In the genomic region with DNA sequence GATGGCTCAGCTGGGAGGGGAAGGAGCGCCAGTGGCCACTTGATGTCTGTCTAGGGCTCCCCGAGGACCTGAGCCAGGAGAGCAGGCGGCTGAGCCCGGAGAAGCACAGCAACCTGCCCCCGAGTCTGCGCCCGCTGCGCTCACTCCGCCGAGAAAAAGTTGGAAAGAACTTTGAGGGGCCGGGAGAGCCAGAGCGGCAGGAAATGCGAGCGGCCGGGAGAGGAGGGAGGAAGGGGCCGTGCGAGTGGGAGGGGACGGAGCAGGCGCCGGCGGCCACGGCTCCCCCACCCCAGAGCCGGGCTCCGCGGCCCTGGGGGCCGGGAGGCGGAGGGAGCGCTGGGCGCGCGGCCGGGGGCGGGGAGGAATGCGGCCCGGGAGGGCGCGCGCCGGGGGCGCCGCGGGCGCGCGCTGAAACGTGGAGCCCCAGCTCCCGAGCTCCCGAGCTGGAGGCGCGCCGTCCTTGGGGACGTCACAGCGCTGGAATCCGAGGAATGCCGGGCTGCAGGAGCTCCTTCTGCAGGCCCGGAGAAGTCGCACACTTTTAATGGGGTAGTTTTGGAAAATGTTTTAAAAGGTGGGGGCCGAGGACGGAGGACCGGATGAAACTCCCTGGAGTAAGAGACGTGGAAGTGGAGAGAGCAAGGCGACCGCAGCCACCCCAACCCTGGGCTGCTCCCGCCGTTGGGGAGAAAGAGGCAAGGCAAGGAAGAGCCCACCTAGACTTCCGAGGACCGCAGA, we compare ENCODE assay signal across 8 cellular contexts. TPM values are rescaled to one million over a fixed set of nuclear protein-coding genes. Genes with fewer than 3 reads are reported as not detected.
DNase-seq lines count a peak whose midpoint lies in the region; ATAC-seq and TF ChIP-seq lines count a peak whose summit lies in the region.

Gene PTPN14 (minus strand): TSS at position 167 of the 738 bp plus-strand sequence. CDS start 86,799 bp downstream, outside the sequence.

- no peaks in the 10 kb centered on the region for H3K9me3 Mint-ChIP-seq in activated T-helper 1 cell treated with anti-CD3 and anti-CD28 coated beads, Interleukin-12 subunit alpha, Interleukin-12 subunit beta, Interleukin-2, Interleukin-4 antibody, amounts not matched to agents 30 ng/mL and 10 ng/mL and 1 ng/mL, durations not matched to agents 14 hours and 24 hours and 36 hours
- H3K9me3 Mint-ChIP-seq in naive thymus-derived CD8-positive, alpha-beta T cell: no peaks in the 10 kb centered on the region

- POLR2A ChIA-PET in naive thymus-derived CD8-positive, alpha-beta T cell (lab: Charles Lee): no interaction called here

- H3K4me1 Mint-ChIP-seq in activated T-helper 1 cell treated with anti-CD3 and anti-CD28 coated beads, Interleukin-12 subunit alpha, Interleukin-12 subunit beta, Interleukin-2, Interleukin-4 antibody, amounts not matched to agents 30 ng/mL and 10 ng/mL and 1 ng/mL, durations not matched to agents 14 hours and 24 hours and 36 hours (ENCODE audit: low read depth): peaks cover 9% of the 10 kb centered on the region
- peaks cover 0 to 9% (median 6%) of the 10 kb centered on the region in 4 donors for H3K4me1 Mint-ChIP-seq in naive thymus-derived CD8-positive, alpha-beta T cell

- peak within 1 kb of the TSS; percentile 71 for H3K27ac Mint-ChIP-seq in activated T-helper 1 cell treated with anti-CD3 and anti-CD28 coated beads, Interleukin-12 subunit alpha, Interleukin-12 subunit beta, Interleukin-2, Interleukin-4 antibody, amounts not matched to agents 30 ng/mL and 10 ng/mL and 1 ng/mL, durations not matched to agents 14 hours and 24 hours and 36 hours
- H3K27ac Mint-ChIP-seq in naive thymus-derived CD8-positive, alpha-beta T cell: peak within 1 kb of the TSS in 1 of 10 donors; percentile 62

- DNase-seq in AG09319 (ENCODE audit: extremely low read depth, low read depth) (peak; percentile 88), LoVo (ENCODE audit: low spot score) (peak; percentile 91), foreskin melanocyte (peak; percentile 91)
- DNase-seq in activated T-helper 1 cell treated with anti-CD3 and anti-CD28 coated beads, Interleukin-12 subunit alpha, Interleukin-12 subunit beta, Interleukin-2, Interleukin-4 antibody, amounts not matched to agents 30 ng/mL and 10 ng/mL and 1 ng/mL, durations not matched to agents 14 hours and 24 hours and 36 hours (ENCODE audit: low spot score): no peak
- no peak for DNase-seq in naive thymus-derived CD8-positive, alpha-beta T cell

- no peaks in the 10 kb centered on the region for H3K36me3 Mint-ChIP-seq in activated T-helper 1 cell treated with anti-CD3 and anti-CD28 coated beads, Interleukin-12 subunit alpha, Interleukin-12 subunit beta, Interleukin-2, Interleukin-4 antibody, amounts not matched to agents 30 ng/mL and 10 ng/mL and 1 ng/mL, durations not matched to agents 14 hours and 24 hours and 36 hours (ENCODE audit: low read depth)
- no peaks in the 10 kb centered on the region for H3K36me3 Mint-ChIP-seq in naive thymus-derived CD8-positive, alpha-beta T cell

- TF ChIP-seq CTCF in AG09319 (IDR thresholded peaks at IDR 0.05; ENCODE audit: low read depth, low read length): peak; percentile 42

- ATAC-seq in GM18502 (IDR thresholded peaks at IDR 0.05; ENCODE audit: poor library complexity, unreplicated experiment) (peak; percentile 44), HG03108 (IDR thresholded peaks at IDR 0.05; ENCODE audit: unreplicated experiment) (no peak), HG02870 (IDR thresholded peaks at IDR 0.05; ENCODE audit: unreplicated experiment) (no peak)
- no peak for ATAC-seq in naive thymus-derived CD8-positive, alpha-beta T cell

- H3K4me3 Mint-ChIP-seq in activated T-helper 1 cell treated with anti-CD3 and anti-CD28 coated beads, Interleukin-12 subunit alpha, Interleukin-12 subunit beta, Interleukin-2, Interleukin-4 antibody, amounts not matched to agents 30 ng/mL and 10 ng/mL and 1 ng/mL, durations not matched to agents 14 hours and 24 hours and 36 hours: peak within 1 kb of the TSS; percentile 89
- peak within 1 kb of the TSS; percentile 29 to 80 (median 50) for H3K4me3 Mint-ChIP-seq in naive thymus-derived CD8-positive, alpha-beta T cell

- intact Hi-C loops in activated T-helper 1 cell treated with anti-CD3 and anti-CD28 coated beads, Interleukin-12 subunit alpha, Interleukin-12 subunit beta, Interleukin-2, Interleukin-4 antibody, amounts not matched to agents 30 ng/mL and 10 ng/mL and 1 ng/mL, durations not matched to agents 14 hours and 24 hours and 36 hours (cut with micrococcal nuclease): loop anchor here (2.0 to 5.0 kb wide), 2 partner anchors 33 to 104 kb away; no protein-coding TSS in a partner anchor

- peaks cover 51% of the 10 kb centered on the region for H3K27me3 Mint-ChIP-seq in activated T-helper 1 cell treated with anti-CD3 and anti-CD28 coated beads, Interleukin-12 subunit alpha, Interleukin-12 subunit beta, Interleukin-2, Interleukin-4 antibody, amounts not matched to agents 30 ng/mL and 10 ng/mL and 1 ng/mL, durations not matched to agents 14 hours and 24 hours and 36 hours (ENCODE audit: insufficient read depth)
- peaks cover 24 to 67% (median 42%) of the 10 kb centered on the region in 5 donors for H3K27me3 Mint-ChIP-seq in naive thymus-derived CD8-positive, alpha-beta T cell

RNA-seq across cellular contexts. Expression of gene PTPN14, which starts in this region (rescaled TPM):
- 20.6 and 23.1 TPM in 2 replicates for total RNA-seq in activated T-helper 1 cell treated with anti-CD3 and anti-CD28 coated beads, Interleukin-12 subunit alpha, Interleukin-12 subunit beta, Interleukin-2, Interleukin-4 antibody, amounts not matched to agents 30 ng/mL and 10 ng/mL and 1 ng/mL, durations not matched to agents 14 hours and 24 hours and 36 hours
- total RNA-seq in naive thymus-derived CD8-positive, alpha-beta T cell: under 1 TPM in 1 of 2 experiments, not detected in 1; 0.05 TPM
- polyA plus RNA-seq in naive thymus-derived CD8-positive, alpha-beta T cell: under 1 TPM; 0.01 to 0.04 (median 0.02) TPM

Comparison
In these comparisons a context has a peak if more than half of its experiments do, and no peak if none do; other contexts are left out.
1. RNA of gene PTPN14 (total RNA-seq): 20.6 to 23.1 TPM in activated T-helper 1 cell treated with anti-CD3 and anti-CD28 coated beads, Interleukin-12 subunit alpha, Interleukin-12 subunit beta, Interleukin-2, Interleukin-4 antibody, amounts not matched to agents 30 ng/mL and 10 ng/mL and 1 ng/mL, durations not matched to agents 14 hours and 24 hours and 36 hours; 0.05 TPM in naive thymus-derived CD8-positive, alpha-beta T cell; every median in the first group is over 10 times any median in the second.
2. DNase-seq: peak in AG09319 (single experiment), LoVo (single experiment) and foreskin melanocyte (single experiment); none in activated T-helper 1 cell treated with anti-CD3 and anti-CD28 coated beads, Interleukin-12 subunit alpha, Interleukin-12 subunit beta, Interleukin-2, Interleukin-4 antibody, amounts not matched to agents 30 ng/mL and 10 ng/mL and 1 ng/mL, durations not matched to agents 14 hours and 24 hours and 36 hours (single experiment) and naive thymus-derived CD8-positive, alpha-beta T cell (0 of 10).